Comparison of ENCODE assay signal across 34 cellular contexts in the genomic region with DNA sequence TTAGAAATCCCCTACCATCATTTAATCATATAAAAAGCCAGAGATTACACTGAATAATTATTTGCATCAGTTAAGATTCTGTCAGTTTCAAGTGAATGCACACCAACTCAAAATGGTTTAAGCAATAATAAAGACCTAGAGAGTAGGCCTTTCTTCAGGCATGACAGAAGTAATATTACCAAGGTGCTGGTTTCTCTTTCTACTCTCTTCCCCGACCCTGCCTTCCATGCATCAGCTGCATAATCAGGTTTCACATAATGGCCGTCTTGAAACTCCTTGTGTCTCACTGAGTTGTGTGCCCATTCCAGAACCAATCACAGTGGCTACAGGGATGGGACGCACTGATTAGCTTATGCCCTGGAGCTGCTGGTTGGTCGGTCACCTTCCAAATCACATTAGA.
"Had no signal": no experiment of that assay in that cellular context is flagged by ENCODE, and none has a peak within 500 bp of the region (broad histone marks: within the 10 kb centered on the region; RNA-seq: fewer than 3 reads in every experiment).

No MANE protein-coding gene starts in this region.

- H3K36me3 ChIP-seq: ascending aorta, cardiac muscle cell, colonic mucosa had no signal

- H3K27ac Mint-ChIP-seq: activated B cell treated with CpG ODN at 0.5 μM for 24 hours; activated CD4-positive, alpha-beta memory T cell treated with anti-CD3 and anti-CD28 coated beads, Interleukin-2, amount 10 ng/mL, durations not matched to agents 7 days and 5 days; activated CD8-positive, alpha-beta memory T cell treated with anti-CD3 and anti-CD28 coated beads, Interleukin-2, amount 10 ng/mL, durations not matched to agents 7 days and 5 days; activated naive CD4-positive, alpha-beta T cell treated with anti-CD3 and anti-CD28 coated beads, Interleukin-2, amount 10 ng/mL, durations not matched to agents 7 days and 5 days; activated naive CD8-positive, alpha-beta T cell; T-cell had no signal

- H3K27ac ChIP-seq: ascending aorta, cardiac muscle cell, colonic mucosa, KMS-11, PC-9, RWPE1, VCaP had no signal

- H3K4me2 ChIP-seq: KMS-11, PC-9 had no signal

- ATAC-seq: activated CD8-positive, alpha-beta memory T cell treated with anti-CD3 and anti-CD28 coated beads, Interleukin-2, amount 10 ng/mL, durations not matched to agents 7 days and 5 days; Right ventricle myocardium inferior; T-cell had no signal

- H3K4me3 Mint-ChIP-seq: activated B cell treated with CpG ODN at 0.5 μM for 24 hours; activated CD4-positive, alpha-beta memory T cell treated with anti-CD3 and anti-CD28 coated beads, Interleukin-2, amount 10 ng/mL, durations not matched to agents 7 days and 5 days; activated CD8-positive, alpha-beta memory T cell treated with anti-CD3 and anti-CD28 coated beads, Interleukin-2, amount 10 ng/mL, durations not matched to agents 7 days and 5 days; activated naive CD4-positive, alpha-beta T cell treated with anti-CD3 and anti-CD28 coated beads, Interleukin-2, amount 10 ng/mL, durations not matched to agents 7 days and 5 days; activated naive CD8-positive, alpha-beta T cell; central memory CD8-positive, alpha-beta T cell; T-cell had no signal

- H3K27me3 ChIP-seq: ascending aorta, cardiac muscle cell, colonic mucosa had no signal

- H3K36me3 Mint-ChIP-seq: activated CD8-positive, alpha-beta memory T cell treated with anti-CD3 and anti-CD28 coated beads, Interleukin-2, amount 10 ng/mL, durations not matched to agents 7 days and 5 days; activated naive CD4-positive, alpha-beta T cell treated with anti-CD3 and anti-CD28 coated beads, Interleukin-2, amount 10 ng/mL, durations not matched to agents 7 days and 5 days; activated naive CD8-positive, alpha-beta T cell; T-cell had no signal

- H3K4me1 ChIP-seq: ascending aorta, colonic mucosa had no signal

- DNase-seq: activated B cell treated with CpG ODN at 0.5 μM for 24 hours; activated CD4-positive, alpha-beta memory T cell treated with anti-CD3 and anti-CD28 coated beads, Interleukin-2, amount 10 ng/mL, durations not matched to agents 7 days and 5 days; activated CD4-positive, alpha-beta T cell treated with anti-CD3 and anti-CD28 coated beads for 48 hours; activated CD4-positive, CD25-positive, alpha-beta regulatory T cell treated with anti-CD3 and anti-CD28 coated beads, Interleukin-2, amount 50 U/mL, for 72 hours; activated CD8-positive, alpha-beta memory T cell treated with anti-CD3 and anti-CD28 coated beads for 24 hours; activated CD8-positive, alpha-beta memory T cell treated with anti-CD3 and anti-CD28 coated beads, Interleukin-2, amount 10 ng/mL, durations not matched to agents 7 days and 5 days; activated CD8-positive, alpha-beta memory T cell treated with anti-CD3 and anti-CD28 coated beads, Interleukin-2, amount 50 U/mL, for 48 hours; activated effector memory CD4-positive, alpha-beta T cell treated with Interleukin-2 at 50 U/mL for 16 hours; activated naive CD4-positive, alpha-beta T cell treated with anti-CD3 and anti-CD28 coated beads, Interleukin-2, amount 10 ng/mL, durations not matched to agents 7 days and 5 days; activated T-cell treated with anti-CD3 and anti-CD28 coated beads, Interleukin-2, amount 50 U/mL, for 48 hours; amygdala; colonic mucosa; MM.1S; MV-4-11; NCI-H1092; NCI-H187 treated with DMSO at 0.1 percent for 48 hours; NCI-H2107; NCI-H226; NCI-H446 treated with DMSO at 0.1 percent for 48 hours; NCI-H524; NCI-H69; NCI-H82; PC-9; SIG-M5; T-cell; T-helper 9 cell had no signal

- H2AFZ ChIP-seq: PC-9 had no signal

- H3K4me3 ChIP-seq: ascending aorta, cardiac muscle cell, colonic mucosa, PC-9 had no signal

- H3K27me3 Mint-ChIP-seq: activated B cell treated with CpG ODN at 0.5 μM for 24 hours; activated CD8-positive, alpha-beta memory T cell treated with anti-CD3 and anti-CD28 coated beads, Interleukin-2, amount 10 ng/mL, durations not matched to agents 7 days and 5 days; activated naive CD4-positive, alpha-beta T cell treated with anti-CD3 and anti-CD28 coated beads, Interleukin-2, amount 10 ng/mL, durations not matched to agents 7 days and 5 days had no signal

- H3K9me3 Mint-ChIP-seq: activated B cell treated with CpG ODN at 0.5 μM for 24 hours; activated CD4-positive, alpha-beta memory T cell treated with anti-CD3 and anti-CD28 coated beads, Interleukin-2, amount 10 ng/mL, durations not matched to agents 7 days and 5 days; activated naive CD4-positive, alpha-beta T cell treated with anti-CD3 and anti-CD28 coated beads, Interleukin-2, amount 10 ng/mL, durations not matched to agents 7 days and 5 days; central memory CD8-positive, alpha-beta T cell; T-cell had no signal

- H3K4me1 Mint-ChIP-seq: activated B cell treated with CpG ODN at 0.5 μM for 24 hours; activated CD4-positive, alpha-beta memory T cell treated with anti-CD3 and anti-CD28 coated beads, Interleukin-2, amount 10 ng/mL, durations not matched to agents 7 days and 5 days; activated CD8-positive, alpha-beta memory T cell treated with anti-CD3 and anti-CD28 coated beads, Interleukin-2, amount 10 ng/mL, durations not matched to agents 7 days and 5 days; activated naive CD4-positive, alpha-beta T cell treated with anti-CD3 and anti-CD28 coated beads, Interleukin-2, amount 10 ng/mL, durations not matched to agents 7 days and 5 days; central memory CD8-positive, alpha-beta T cell; T-cell had no signal
